Comparison of ENCODE assay signal across 20 cellular contexts in the genomic region with DNA sequence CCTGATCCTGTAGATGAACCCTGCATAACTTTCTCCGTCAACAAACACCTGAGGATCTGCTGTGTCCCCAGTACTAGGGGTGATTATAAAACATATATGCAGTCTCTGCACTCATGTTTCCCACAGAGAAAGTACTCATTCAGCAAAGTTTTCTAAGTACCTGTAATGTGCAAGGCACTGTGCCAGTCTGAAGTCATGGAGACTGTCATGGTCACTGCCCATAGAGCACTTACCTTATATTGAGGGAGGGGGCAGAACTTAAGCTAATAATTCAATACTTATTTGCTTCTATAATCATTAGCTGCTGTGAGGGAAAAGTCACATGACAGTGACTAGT.
"Had no signal": no experiment of that assay in that cellular context is flagged by ENCODE, and none has a peak within 500 bp of the region (broad histone marks: within the 10 kb centered on the region; RNA-seq: fewer than 3 reads in every experiment).

No MANE protein-coding gene starts in this region.

- ATAC-seq: activated CD8-positive, alpha-beta T cell treated with anti-CD3 and anti-CD28 coated beads, Interleukin-2, amount 10 ng/mL, durations not matched to agents 7 days and 5 days; activated T-cell treated with anti-CD3 and anti-CD28 coated beads, Interleukin-2, amount 50 U/mL, for 72 hours had no signal

- H3K4me3 Mint-ChIP-seq: activated B cell treated with CpG ODN at 0.5 μM for 24 hours; activated CD8-positive, alpha-beta T cell treated with anti-CD3 and anti-CD28 coated beads, Interleukin-2, amount 10 ng/mL, durations not matched to agents 7 days and 5 days; activated naive CD8-positive, alpha-beta T cell; activated T-cell treated with anti-CD3 and anti-CD28 coated beads, Interleukin-2, amount 50 U/mL, for 72 hours; brain; central memory CD8-positive, alpha-beta T cell; T-helper 1 cell treated with Interleukin-12 subunit alpha and Interleukin-12 subunit beta and Interleukin-4 antibody, amounts not matched to agents 30 μg/mL and 1 μg/mL, for 36 hours had no signal

- H3K9me3 ChIP-seq: ovary, stomach, testis had no signal

- H3K27me3 Mint-ChIP-seq: activated B cell treated with CpG ODN at 0.5 μM for 24 hours, brain had no signal

- H3K36me3 ChIP-seq: ovary had no signal

- H3K27ac ChIP-seq: ovary, testis had no signal

- H3K36me3 Mint-ChIP-seq: activated naive CD8-positive, alpha-beta T cell; brain had no signal

- DNase-seq: activated B cell treated with CpG ODN at 0.5 μM for 24 hours; activated CD4-positive, alpha-beta T cell treated with anti-CD3 and anti-CD28 coated beads for 48 hours; activated CD8-positive, alpha-beta memory T cell treated with anti-CD3 and anti-CD28 coated beads, Interleukin-2, amount 50 U/mL, for 4 hours; activated CD8-positive, alpha-beta T cell treated with anti-CD3 and anti-CD28 coated beads, Interleukin-2, amount 10 ng/mL, durations not matched to agents 7 days and 5 days; activated gamma-delta T cell treated with Interleukin-2 at 50 U/mL for 16 hours; activated T-cell treated with anti-CD3 and anti-CD28 coated beads, Interleukin-2, amount 50 U/mL, for 72 hours; amygdala; effector CD8-positive, alpha-beta T cell; head of caudate nucleus; stimulated activated CD4-positive, alpha-beta T cell treated with anti-CD3 and anti-CD28 coated beads, Interleukin-12 subunit alpha, Interleukin-12 subunit beta, amount 100 ng/mL, for 4 hours; stimulated activated CD4-positive, alpha-beta T cell treated with anti-CD3 and anti-CD28 coated beads, Interleukin-2, amount 100 ng/mL, for 24 hours; stomach had no signal

- H3K9me3 Mint-ChIP-seq: activated B cell treated with CpG ODN at 0.5 μM for 24 hours; activated T-cell treated with anti-CD3 and anti-CD28 coated beads, Interleukin-2, amount 50 U/mL, for 72 hours; brain; central memory CD8-positive, alpha-beta T cell; T-helper 1 cell treated with Interleukin-12 subunit alpha and Interleukin-12 subunit beta and Interleukin-4 antibody, amounts not matched to agents 30 μg/mL and 1 μg/mL, for 36 hours had no signal

- H3K27ac Mint-ChIP-seq: activated B cell treated with CpG ODN at 0.5 μM for 24 hours; activated CD8-positive, alpha-beta T cell treated with anti-CD3 and anti-CD28 coated beads, Interleukin-2, amount 10 ng/mL, durations not matched to agents 7 days and 5 days; activated naive CD8-positive, alpha-beta T cell; activated T-cell treated with anti-CD3 and anti-CD28 coated beads, Interleukin-2, amount 50 U/mL, for 72 hours; brain; T-helper 1 cell treated with Interleukin-12 subunit alpha and Interleukin-12 subunit beta and Interleukin-4 antibody, amounts not matched to agents 30 μg/mL and 1 μg/mL, for 36 hours had no signal

- H3K4me1 Mint-ChIP-seq: activated B cell treated with CpG ODN at 0.5 μM for 24 hours; brain; central memory CD8-positive, alpha-beta T cell had no signal

- H3K27me3 ChIP-seq: ovary, stomach, testis had no signal

- H3K4me3 ChIP-seq: lung, ovary, stomach, testis had no signal

- FAIRE-seq: frontal cortex had no signal
